ENCODE assay signal across 12 cellular contexts in genomic region chrX:43969504-43970501, GRCh38. TPM values are rescaled to one million over a fixed set of nuclear protein-coding genes. Genes with fewer than 3 reads are reported as not detected.
DNase-seq lines count a peak whose midpoint lies in the region; ATAC-seq and TF ChIP-seq lines count a peak whose summit lies in the region.
"Had no signal": no experiment of that assay in that cellular context is flagged by ENCODE, and none has a peak within 500 bp of the region (broad histone marks: within the 10 kb centered on the region; RNA-seq: fewer than 3 reads in every experiment).

No MANE protein-coding gene starts in this region.

- no peaks in the 10 kb centered on the region for H3K9me3 ChIP-seq in adipocyte (ENCODE audit: control insufficient read depth, low read length)
- H3K9me3 ChIP-seq: thoracic aorta had no signal

- peaks cover 12% of the 10 kb centered on the region for H3K27me3 ChIP-seq in adipocyte (replicated peaks; ENCODE audit: control insufficient read depth, insufficient read depth, low read length)

- DNase-seq in H4 (ENCODE audit: low spot score) = peak; percentile 67
- DNase-seq in adipocyte (ENCODE audit: low read depth) = peak; percentile 4
- peak; percentile 18 to 51 for DNase-seq in foreskin fibroblast
- peak; percentile 75 for DNase-seq in retina
- DNase-seq in HEK293T (ENCODE audit: extremely low spot score) = no peak
- no peak for DNase-seq in GF-D8 (lab: John Stamatoyannopoulos, UW)
- DNase-seq: activated T-cell treated with anti-CD3 and anti-CD28 coated beads, Interleukin-2, amount 50 U/mL, for 4 hours; MM.1S; stimulated activated CD4-positive, alpha-beta T cell treated with anti-CD3 and anti-CD28 coated beads, Interleukin-4, amount 100 ng/mL, for 4 hours had no signal

- H3K36me3 ChIP-seq in adipocyte (ENCODE audit: control insufficient read depth, insufficient read depth, low read length, severe bottlenecking) = no peaks in the 10 kb centered on the region
- H3K36me3 ChIP-seq: thoracic aorta had no signal

- TF ChIP-seq CTCF in foreskin fibroblast (IDR thresholded peaks at IDR 0.05; ENCODE audit: low read depth, low read length) = no peak

- H3K4me3 ChIP-seq in adipocyte (ENCODE audit: low read length) (no peak overlapping the region), foreskin fibroblast (ENCODE audit: low read depth in 1 of 2, low read length in 2 of 2) (no peak overlapping the region)
- H3K4me3 ChIP-seq: thoracic aorta had no signal

- CTCF ChIA-PET in HEK293T (lab: Yijun Ruan, JAX) = no interaction called here

- ATAC-seq in HG02973 (IDR thresholded peaks at IDR 0.05; ENCODE audit: unreplicated experiment) = no peak
- ATAC-seq in GM19328 (IDR thresholded peaks at IDR 0.05; ENCODE audit: unreplicated experiment) = no peak
- ATAC-seq: activated T-cell treated with anti-CD3 and anti-CD28 coated beads, Interleukin-2, amount 50 U/mL, for 4 hours had no signal

- no peaks in the 10 kb centered on the region for H3K4me1 ChIP-seq in adipocyte (ENCODE audit: control insufficient read depth, insufficient read depth, low read length)

- POLR2A ChIA-PET in HEK293T (lab: Yijun Ruan, JAX) = no interaction called here

- H3K9ac ChIP-seq in adipocyte (ENCODE audit: low read length) = no peak overlapping the region

TF ChIP-seq in HEK293T, 16 proteins besides CTCF, POLR2A, EP300 and RAD21:
- no peak for TF ChIP-seq L3MBTL2 (conservative IDR thresholded peaks at IDR 0.05)
- TF ChIP-seq HDGF (IDR thresholded peaks at IDR 0.05; ENCODE audit: borderline replicate concordance) = no peak
TF ChIP-seq in HEK293T: peak in this region for 0.

RNA-seq across cellular contexts. Expression of gene NDP, which starts 3.4 kb away (rescaled TPM):
- 0.39 TPM in 1 of 2 replicates, not detected in the other for total RNA-seq in H4 (2014; rRNA removed; shearing (Covaris generic))
- total RNA-seq: activated T-cell treated with anti-CD3 and anti-CD28 coated beads, Interleukin-2, amount 50 U/mL, for 4 hours had no signal

Comparison
In these comparisons a context has a peak if more than half of its experiments do, and no peak if none do; other contexts are left out.
1. DNase-seq: peak in H4 (single experiment), adipocyte (single experiment), foreskin fibroblast (2 of 2) and retina (single experiment); none in HEK293T (single experiment) and GF-D8 (single experiment).